In genomic region chr17:64042700-64043485, GRCh38 we compare ENCODE assay signal across 22 cellular contexts. TPM values are rescaled to one million over a fixed set of nuclear protein-coding genes. Genes with fewer than 3 reads are reported as not detected.
DNase-seq lines count a peak whose midpoint lies in the region; ATAC-seq, FAIRE-seq and TF ChIP-seq lines count a peak whose summit lies in the region.
"Had no signal": no experiment of that assay in that cellular context is flagged by ENCODE, and none has a peak within 500 bp of the region (broad histone marks: within the 10 kb centered on the region; RNA-seq: fewer than 3 reads in every experiment).

No MANE protein-coding gene starts in this region.

- H3K9me3 ChIP-seq in CD4-positive, alpha-beta memory T cell (ENCODE audit: control insufficient read depth in 1 of 2, low read length in 2 of 2) = no peaks in the 10 kb centered on the region
- H3K9me3 ChIP-seq in adrenal gland (replicated peaks in 1 of 3) (no peaks in the 10 kb centered on the region), HepG2 (ENCODE audit: low read length) (no peaks in the 10 kb centered on the region)
- H3K9me3 ChIP-seq: BE2C, SJCRH30 had no signal

- CTCF ChIA-PET in CD4-positive, alpha-beta memory T cell (lab: Charles Lee; ENCODE audit: partially characterized antibody) = interaction anchor here (0.8 to 3.0 kb wide), 9 partner anchors 8 to 125 kb away, joined by 3 to 28 read pairs (median 8); partner anchors contain the start of genes GH1 and ICAM2
- CTCF ChIA-PET in HepG2 (lab: Yijun Ruan, JAX; ENCODE audit: low intra/inter-chr PET ratio, low total read pairs) = no interaction called here
- CTCF ChIA-PET in activated CD4-positive, alpha-beta T cell treated with anti-CD3 and anti-CD28 coated beads for 36 hours (lab: Charles Lee) = interaction anchor here (0.5 to 3.6 kb wide), 15 partner anchors 8 to 248 kb away, joined by 3 to 33 read pairs (median 4); partner anchors contain the start of genes CSHL1 and ICAM2

- H3K4me1 Mint-ChIP-seq in CD4-positive, alpha-beta memory T cell = peaks cover 8 to 50% (median 19%) of the 10 kb centered on the region in 4 donors
- peaks cover 50% of the 10 kb centered on the region for H3K4me1 Mint-ChIP-seq in stimulated activated effector memory CD8-positive, alpha-beta T cell treated with anti-CD3 and anti-CD28 coated beads, Interleukin-12 subunit alpha, Interleukin-12 subunit beta, amount 100 ng/mL, for 72 hours
- peaks cover 8% of the 10 kb centered on the region for H3K4me1 Mint-ChIP-seq in activated CD4-positive, alpha-beta T cell treated with anti-CD3 and anti-CD28 coated beads for 36 hours

- H3K9me3 Mint-ChIP-seq in CD4-positive, alpha-beta memory T cell = no peaks in the 10 kb centered on the region
- no peaks in the 10 kb centered on the region for H3K9me3 Mint-ChIP-seq in stimulated activated effector memory CD8-positive, alpha-beta T cell treated with anti-CD3 and anti-CD28 coated beads, Interleukin-12 subunit alpha, Interleukin-12 subunit beta, amount 100 ng/mL, for 72 hours
- H3K9me3 Mint-ChIP-seq in activated CD4-positive, alpha-beta T cell treated with anti-CD3 and anti-CD28 coated beads for 36 hours (ENCODE audit: low read depth) = no peaks in the 10 kb centered on the region

- TF ChIP-seq EP300 in HepG2 (IDR thresholded peaks at IDR 0.05; ENCODE audit: low read depth in 2 of 2, low read length in 2 of 2) (no peak), HepG2 (CRISPR knock-in tag; IDR thresholded peaks at IDR 0.05; ENCODE audit: borderline replicate concordance) (no peak)

- no peak overlapping the region for H2AFZ ChIP-seq in HepG2 (ENCODE audit: low read length)

- peaks cover 70 to 81% of the 10 kb centered on the region in 2 donors for H3K36me3 Mint-ChIP-seq in CD4-positive, alpha-beta memory T cell
- H3K36me3 Mint-ChIP-seq in stimulated activated effector memory CD8-positive, alpha-beta T cell treated with anti-CD3 and anti-CD28 coated beads, Interleukin-12 subunit alpha, Interleukin-12 subunit beta, amount 100 ng/mL, for 72 hours = peaks cover 100% of the 10 kb centered on the region
- H3K36me3 Mint-ChIP-seq in activated CD4-positive, alpha-beta T cell treated with anti-CD3 and anti-CD28 coated beads for 36 hours (ENCODE audit: low read depth) = peaks cover 33% of the 10 kb centered on the region

- no peaks in the 10 kb centered on the region for H4K20me1 ChIP-seq in HepG2 (ENCODE audit: insufficient read depth, low read length)

- ATAC-seq in HepG2 (no peak), HG02970 (IDR thresholded peaks at IDR 0.05; ENCODE audit: low FRiP score, unreplicated experiment) (no peak), GM19467 (IDR thresholded peaks at IDR 0.05; ENCODE audit: unreplicated experiment) (no peak)
- no peak for ATAC-seq in stimulated activated effector memory CD8-positive, alpha-beta T cell treated with anti-CD3 and anti-CD28 coated beads, Interleukin-12 subunit alpha, Interleukin-12 subunit beta, amount 100 ng/mL, for 72 hours
- no peak for ATAC-seq in activated CD4-positive, alpha-beta T cell treated with anti-CD3 and anti-CD28 coated beads for 36 hours
- ATAC-seq: Panc1 had no signal

- POLR2A ChIA-PET in CD4-positive, alpha-beta memory T cell (lab: Charles Lee; ENCODE audit: partially characterized antibody) = interaction anchor here (0.5 to 4.0 kb wide), 8 partner anchors 8 to 103 kb away, joined by 3 to 18 read pairs (median 4); partner anchors contain the start of genes ERN1 and ICAM2
- POLR2A ChIA-PET in HepG2 (lab: Yijun Ruan, JAX) = interaction anchor here (0.8 to 1.2 kb wide), 2 partner anchors 19 to 103 kb away, joined by 3 read pairs; no protein-coding TSS in a partner anchor
- POLR2A ChIA-PET in activated CD4-positive, alpha-beta T cell treated with anti-CD3 and anti-CD28 coated beads for 36 hours (lab: Charles Lee) = interaction anchor here (0.5 to 0.6 kb wide), 2 partner anchors 21 to 23 kb away, joined by 3 read pairs; partner anchors contain the start of gene ICAM2

- no peak overlapping the region for H3K9ac ChIP-seq in HepG2 (ENCODE audit: insufficient read depth, low read depth, low read length)

- H3K36me3 ChIP-seq in CD4-positive, alpha-beta memory T cell (ENCODE audit: insufficient read depth, low read length) = peaks cover 55% of the 10 kb centered on the region
- H3K36me3 ChIP-seq in adrenal gland (replicated peaks in 1 of 2) (peaks cover 0 to 61% of the 10 kb centered on the region in 2 donors), HepG2 (replicated peaks in 1 of 2; ENCODE audit: control insufficient read depth in 1 of 2, insufficient read depth in 2 of 2, low read length in 2 of 2) (peaks cover 27 to 48% of the 10 kb centered on the region in 2 experiments)
- H3K36me3 ChIP-seq: BE2C, SJCRH30 had no signal

- 31 to 43% (median 38%) methylated on average over 5 to 12 of the region's 12 CpGs for WGBS in adrenal gland, 4 donors
- 98% methylated on average over 12 of the region's 12 CpGs for WGBS in HepG2 (ENCODE audit: low lambda C conversion rate)

- no peak overlapping the region for H3K27ac ChIP-seq in CD4-positive, alpha-beta memory T cell (ENCODE audit: low read depth, low read length)
- H3K27ac ChIP-seq in adrenal gland (peak overlapping the region in 3 of 5 donors; percentile 13 to 78 (median 61)), HepG2 (ENCODE audit: extremely low read length, insufficient read depth, low read length) (no peak overlapping the region)
- H3K27ac ChIP-seq: SJCRH30 had no signal

- H3K27me3 ChIP-seq in CD4-positive, alpha-beta memory T cell (ENCODE audit: insufficient read depth, low read length) = no peaks in the 10 kb centered on the region
- H3K27me3 ChIP-seq in adrenal gland (no peaks in the 10 kb centered on the region), HepG2 (ENCODE audit: control insufficient read depth in 1 of 2, insufficient read depth in 2 of 2, low read length in 2 of 2) (no peaks in the 10 kb centered on the region)
- H3K27me3 ChIP-seq: BE2C, SJCRH30 had no signal

- FAIRE-seq in HepG2 (lab: Jason Lieb, UNC) = no peak

- no TSS peak for BruUV-seq in HepG2 (replicated peaks; lab: Mats Ljungman, UMichigan)

- no peaks in the 10 kb centered on the region for H3K79me2 ChIP-seq in HepG2 (ENCODE audit: insufficient read depth, low read length)

- TF ChIP-seq RAD21 in HepG2 (CRISPR knock-in tag; IDR thresholded peaks at IDR 0.05) = no peak

- intact Hi-C loops in CD4-positive, alpha-beta memory T cell (cut with micrococcal nuclease) = no loop called here
- intact Hi-C loops in adrenal gland (cut with DNase I) = no loop called here
- intact Hi-C loops in HepG2 (cut with micrococcal nuclease; ENCODE audit: unreplicated experiment) = no loop called here
- intact Hi-C loops in activated CD4-positive, alpha-beta T cell treated with anti-CD3 and anti-CD28 coated beads for 36 hours (cut with DNase I, micrococcal nuclease) = no loop called here

- DNase-seq in CD4-positive, alpha-beta memory T cell = no peak
- DNase-seq in adrenal gland (peak in 6 of 7 donors; percentile 66 to 79 (median 75)), HepG2 (ENCODE audit: low spot score) (no peak)
- DNase-seq in stimulated activated effector memory CD8-positive, alpha-beta T cell treated with anti-CD3 and anti-CD28 coated beads, Interleukin-12 subunit alpha, Interleukin-12 subunit beta, amount 100 ng/mL, for 72 hours (ENCODE audit: low spot score in 2 of 2) = no peak
- DNase-seq in activated CD4-positive, alpha-beta T cell treated with anti-CD3 and anti-CD28 coated beads for 36 hours = no peak
- DNase-seq: BE2C; COR-L47; DMS 273 treated with DMSO at 0.1 percent for 48 hours; DMS79 treated with DMSO at 0.1 percent for 48 hours; KBM-7; MM.1S; NCI-H1092 treated with DMSO at 0.1 percent for 48 hours; NCI-H2029 treated with DMSO at 0.1 percent for 48 hours; NCI-H226; NCI-H524; NCI-H774; NK-92 treated with Interleukin-12 subunit alpha and Interleukin-12 subunit beta, amount 100 ng/mL, for 24 hours; SJCRH30 had no signal

- H3K4me2 ChIP-seq in HepG2 (ENCODE audit: low read depth, low read length) = no peak overlapping the region

- in situ Hi-C loops in HepG2 (cut with HindIII; ENCODE audit: extremely low pct_ligation_motif_present, low pct_unique_long_range_greater_than_20kb) = no loop called here

- no peak overlapping the region for H3K4me3 ChIP-seq in CD4-positive, alpha-beta memory T cell (ENCODE audit: low read length in 2 of 2)
- H3K4me3 ChIP-seq in adrenal gland (no peak overlapping the region), HepG2 (replicated peaks in 1 of 3; ENCODE audit: insufficient read depth in 1 of 3, low read depth in 2 of 3, low read length in 3 of 3) (no peak overlapping the region)
- H3K4me3 ChIP-seq: SJCRH30 had no signal

- no peaks in the 10 kb centered on the region for H3K4me1 ChIP-seq in CD4-positive, alpha-beta memory T cell (ENCODE audit: insufficient read depth, low read length)
- H3K4me1 ChIP-seq in adrenal gland (replicated peaks in 1 of 2) (peaks cover 11 to 20% of the 10 kb centered on the region in 2 donors), HepG2 (ENCODE audit: insufficient read depth, low read length) (no peaks in the 10 kb centered on the region)
- H3K4me1 ChIP-seq: BE2C had no signal

- TF ChIP-seq CTCF in adrenal gland (IDR thresholded peaks at IDR 0.05) (no peak), HepG2 (CRISPR knock-in tag; IDR thresholded peaks at IDR 0.05) (no peak)

- no peak overlapping the region for H3K4me3 Mint-ChIP-seq in CD4-positive, alpha-beta memory T cell
- no peak overlapping the region for H3K4me3 Mint-ChIP-seq in stimulated activated effector memory CD8-positive, alpha-beta T cell treated with anti-CD3 and anti-CD28 coated beads, Interleukin-12 subunit alpha, Interleukin-12 subunit beta, amount 100 ng/mL, for 72 hours
- no peak overlapping the region for H3K4me3 Mint-ChIP-seq in activated CD4-positive, alpha-beta T cell treated with anti-CD3 and anti-CD28 coated beads for 36 hours

- no peaks in the 10 kb centered on the region for H3K27me3 Mint-ChIP-seq in CD4-positive, alpha-beta memory T cell
- no peaks in the 10 kb centered on the region for H3K27me3 Mint-ChIP-seq in activated CD4-positive, alpha-beta T cell treated with anti-CD3 and anti-CD28 coated beads for 36 hours

- TF ChIP-seq POLR2A in adrenal gland (IDR thresholded peaks at IDR 0.05) (no peak), HepG2 (IDR thresholded peaks at IDR 0.05; ENCODE audit: insufficient read depth in 1 of 2, low read depth in 2 of 2, low read length in 2 of 2) (no peak)

- H3K27ac Mint-ChIP-seq in CD4-positive, alpha-beta memory T cell = peak overlapping the region in 4 of 7 donors; percentile 29 to 75 (median 48)
- peak overlapping the region; percentile 87 for H3K27ac Mint-ChIP-seq in stimulated activated effector memory CD8-positive, alpha-beta T cell treated with anti-CD3 and anti-CD28 coated beads, Interleukin-12 subunit alpha, Interleukin-12 subunit beta, amount 100 ng/mL, for 72 hours
- no peak overlapping the region for H3K27ac Mint-ChIP-seq in activated CD4-positive, alpha-beta T cell treated with anti-CD3 and anti-CD28 coated beads for 36 hours

RNA-seq across cellular contexts. Expression of gene ICAM2, which starts 22.5 kb away (rescaled TPM):
- 100 to 1,000 TPM; 150 to 158 TPM for total RNA-seq in CD4-positive, alpha-beta memory T cell
- polyA plus RNA-seq in CD4-positive, alpha-beta memory T cell = 100 to 1,000 TPM; 411 to 591 TPM
- total RNA-seq in adrenal gland = 10 to 100 TPM; 16.6 to 42.2 (median 20.9) TPM
- polyA plus RNA-seq in adrenal gland = 10 to 100 TPM in 2 of 3 donors, 1 to 10 TPM in 1; 9.6 to 40.5 (median 35.0) TPM
- 7.9 and 10.9 TPM in 2 replicates for total RNA-seq in HepG2 (2016; rRNA removed; fragmentation: Illumina TruSeq; extraction: Trizol)
- total RNA-seq in HepG2 (2016; cell fraction: cytosol; rRNA removed; fragmentation: Illumina TruSeq; extraction: Trizol; ENCODE audit: low read depth) = 4.1 and 5.7 TPM in 2 replicates
- total RNA-seq in HepG2 (2016; cell fraction: insoluble cytoplasmic fraction; rRNA removed; fragmentation: Illumina TruSeq; extraction: Trizol) = 9.4 and 10.9 TPM in 2 replicates
- total RNA-seq in HepG2 (2016; cell fraction: membrane; rRNA removed; fragmentation: Illumina TruSeq; extraction: Trizol) = 8.3 and 9.3 TPM in 2 replicates
- total RNA-seq in HepG2 (2016; cell fraction: nucleus; rRNA removed; fragmentation: Illumina TruSeq; extraction: Trizol) = 7.4 and 8.7 TPM in 2 replicates
- polyA plus RNA-seq in HepG2 (2011; rRNA removed) = 20.8 and 21.4 TPM in 2 replicates
- polyA plus RNA-seq in HepG2 (2011; cell fraction: cytosol; rRNA removed) = 25.1 and 29.5 TPM in 2 replicates
- polyA plus RNA-seq in HepG2 (2011; cell fraction: nucleus; rRNA removed) = 10.1 and 10.2 TPM in 2 replicates
- polyA plus RNA-seq in HepG2 (2012) = 6.0 and 8.9 TPM in 2 replicates
- polyA plus RNA-seq in HepG2 (2016; cell fraction: cytosol; fragmentation: Illumina TruSeq; extraction: Trizol; ENCODE audit: low read depth) = 3.9 and 5.8 TPM in 2 replicates
- polyA plus RNA-seq in HepG2 (2016; cell fraction: insoluble cytoplasmic fraction; fragmentation: Illumina TruSeq; extraction: Trizol; ENCODE audit: low read depth) = 7.5 and 8.3 TPM in 2 replicates
- polyA plus RNA-seq in HepG2 (2016; cell fraction: membrane; fragmentation: Illumina TruSeq; extraction: Trizol; ENCODE audit: low read depth) = 5.9 and 6.9 TPM in 2 replicates
- polyA plus RNA-seq in HepG2 (2016; cell fraction: nucleus; fragmentation: Illumina TruSeq; extraction: Trizol; ENCODE audit: insufficient read depth, low read depth) = 11.9 and 12.3 TPM in 2 replicates
- 1.3 and 35.6 TPM in 2 replicates for polyA minus RNA-seq in HepG2 (2011; rRNA and poly(A)+ RNA removed; ENCODE audit: low replicate concordance)
- 6.6 and 7.4 TPM in 2 replicates for polyA minus RNA-seq in HepG2 (2011; cell fraction: cytosol; rRNA and poly(A)+ RNA removed)
- 4.2 and 7.6 TPM in 2 replicates for polyA minus RNA-seq in HepG2 (2011; cell fraction: nucleus; rRNA and poly(A)+ RNA removed)
- 10 to 100 TPM; 46.6 to 49.0 TPM for total RNA-seq in activated CD4-positive, alpha-beta T cell treated with anti-CD3 and anti-CD28 coated beads for 36 hours

RNA-seq across cellular contexts. Expression of gene PRR29, which starts 44.7 kb away (rescaled TPM):
- total RNA-seq in CD4-positive, alpha-beta memory T cell = 1 to 10 TPM in 1 of 2 experiments, under 1 TPM in 1; 0.19 to 1.0 TPM
- 1 to 10 TPM; 5.6 to 6.0 TPM for polyA plus RNA-seq in CD4-positive, alpha-beta memory T cell
- total RNA-seq in adrenal gland (under 1 TPM in 6 of 8 donors, not detected in 2; 0.26 to 0.84 (median 0.54) TPM), HepG2 (2016; rRNA removed; fragmentation: Illumina TruSeq; extraction: Trizol) (0.07 and 0.11 TPM in 2 replicates)
- polyA plus RNA-seq in adrenal gland (under 1 TPM; 0.05 to 0.72 (median 0.71) TPM), HepG2 (2011; rRNA removed) (0.08 and 0.20 TPM in 2 replicates)
- total RNA-seq in HepG2 (2016; cell fraction: cytosol; rRNA removed; fragmentation: Illumina TruSeq; extraction: Trizol; ENCODE audit: low read depth) = not detected in 2 replicates
- 0.19 TPM in 1 of 2 replicates, not detected in the other for total RNA-seq in HepG2 (2016; cell fraction: insoluble cytoplasmic fraction; rRNA removed; fragmentation: Illumina TruSeq; extraction: Trizol)
- 0.06 and 0.14 TPM in 2 replicates for total RNA-seq in HepG2 (2016; cell fraction: membrane; rRNA removed; fragmentation: Illumina TruSeq; extraction: Trizol)
- not detected in 2 replicates for total RNA-seq in HepG2 (2016; cell fraction: nucleus; rRNA removed; fragmentation: Illumina TruSeq; extraction: Trizol)
- polyA plus RNA-seq in HepG2 (2011; cell fraction: cytosol; rRNA removed) = 0.06 and 0.07 TPM in 2 replicates
- polyA plus RNA-seq in HepG2 (2011; cell fraction: nucleus; rRNA removed) = 0.73 and 0.96 TPM in 2 replicates
- 0.21 and 0.40 TPM in 2 replicates for polyA plus RNA-seq in HepG2 (2012)
- polyA plus RNA-seq in HepG2 (2016; cell fraction: cytosol; fragmentation: Illumina TruSeq; extraction: Trizol; ENCODE audit: low read depth) = 0.10 and 0.11 TPM in 2 replicates
- polyA plus RNA-seq in HepG2 (2016; cell fraction: insoluble cytoplasmic fraction; fragmentation: Illumina TruSeq; extraction: Trizol; ENCODE audit: low read depth) = 0.23 TPM in 1 of 2 replicates, not detected in the other
- not detected in 2 replicates for polyA plus RNA-seq in HepG2 (2016; cell fraction: membrane; fragmentation: Illumina TruSeq; extraction: Trizol; ENCODE audit: low read depth)
- polyA plus RNA-seq in HepG2 (2016; cell fraction: nucleus; fragmentation: Illumina TruSeq; extraction: Trizol; ENCODE audit: insufficient read depth, low read depth) = not detected in 2 replicates
- polyA minus RNA-seq in HepG2 (2011; rRNA and poly(A)+ RNA removed; ENCODE audit: low replicate concordance) = 0.16 TPM in 1 of 2 replicates, not detected in the other
- not detected in 2 replicates for polyA minus RNA-seq in HepG2 (2011; cell fraction: cytosol; rRNA and poly(A)+ RNA removed)
- 0.26 and 0.37 TPM in 2 replicates for polyA minus RNA-seq in HepG2 (2011; cell fraction: nucleus; rRNA and poly(A)+ RNA removed)
- total RNA-seq in activated CD4-positive, alpha-beta T cell treated with anti-CD3 and anti-CD28 coated beads for 36 hours = 1 to 10 TPM; 1.0 to 1.5 TPM
- total RNA-seq: A673 had no signal

Comparison
In these comparisons a context has a peak if more than half of its experiments do, and no peak if none do; other contexts are left out.
1. DNase-seq: peak in adrenal gland (6 of 7); none in CD4-positive, alpha-beta memory T cell (0 of 5), HepG2 (single experiment), stimulated activated effector memory CD8-positive, alpha-beta T cell treated with anti-CD3 and anti-CD28 coated beads, Interleukin-12 subunit alpha, Interleukin-12 subunit beta, amount 100 ng/mL, for 72 hours (0 of 2) and activated CD4-positive, alpha-beta T cell treated with anti-CD3 and anti-CD28 coated beads for 36 hours (single experiment).
2. H3K27ac ChIP-seq: peak in adrenal gland (3 of 5); none in CD4-positive, alpha-beta memory T cell (single experiment) and HepG2 (single experiment).